In the genomic region with DNA sequence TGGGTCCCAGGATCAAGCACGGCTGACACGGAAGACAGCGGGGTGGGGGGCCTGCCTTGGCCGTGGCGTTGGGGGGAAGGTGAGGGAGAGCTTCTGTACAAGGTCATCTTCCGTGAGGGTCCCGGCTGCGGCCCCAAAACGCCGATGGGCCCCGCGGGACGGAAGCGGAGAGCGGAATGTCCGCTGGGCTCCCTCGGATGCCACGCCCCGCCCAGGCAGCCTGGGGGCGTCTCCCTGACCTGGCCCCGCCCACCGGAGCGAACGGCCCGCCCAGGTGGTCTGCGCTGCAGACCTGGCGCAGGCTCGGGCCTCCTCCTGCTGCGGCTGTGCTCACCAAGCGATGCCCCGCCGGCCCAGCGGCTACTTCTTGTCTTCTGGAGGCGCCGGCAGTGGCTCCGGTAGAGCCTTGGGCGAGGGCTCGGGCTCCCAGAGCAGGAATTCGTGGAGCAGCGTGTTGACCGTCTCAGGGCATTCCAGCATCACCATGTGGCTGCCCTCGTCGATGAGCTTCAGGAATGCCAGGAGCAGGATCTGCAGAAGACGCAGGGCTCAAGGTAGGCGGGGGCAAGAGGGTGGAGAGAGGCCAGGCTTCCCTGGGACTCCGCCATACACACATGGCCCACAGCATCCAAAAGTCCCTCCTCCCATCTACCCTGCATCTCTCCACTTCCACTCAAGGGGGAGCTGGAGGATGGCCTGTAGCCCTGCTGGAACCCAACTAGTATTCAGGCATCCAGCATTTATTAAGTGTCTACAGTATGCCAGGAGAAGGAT, we compare ENCODE assay signal across 1 cellular context.
TF ChIP-seq lines count a peak whose summit lies in the region.

No MANE protein-coding gene starts in this region.

TF ChIP-seq in neural cell, 6 proteins besides CTCF, POLR2A, EP300 and RAD21:
- TF ChIP-seq SMC3 (conservative IDR thresholded peaks at IDR 0.05; ENCODE audit: poor library complexity), result no peak
